ENCODE assay signal across 19 cellular contexts in genomic region chr7:151616443-151617213, GRCh38.
"Had no signal": no experiment of that assay in that cellular context is flagged by ENCODE, and none has a peak within 500 bp of the region (broad histone marks: within the 10 kb centered on the region; RNA-seq: fewer than 3 reads in every experiment).

No MANE protein-coding gene starts in this region.

- FAIRE-seq: colon, urothelium cell line had no signal

- ATAC-seq: activated CD8-positive, alpha-beta T cell treated with anti-CD3 and anti-CD28 coated beads for 36 hours; foreskin keratinocyte; psoas muscle; stimulated activated naive B cell treated with anti-CD40 and anti-IgM and Interleukin-4, amounts not matched to agents 10 μg/mL and 1 μg/mL and 100 μg/mL, for 72 hours had no signal

- H3K27ac ChIP-seq: dorsolateral prefrontal cortex, foreskin keratinocyte, psoas muscle, right lobe of liver had no signal

- DNase-seq: activated CD4-positive, alpha-beta T cell treated with anti-CD3 and anti-CD28 coated beads for 48 hours; activated CD4-positive, CD25-positive, alpha-beta regulatory T cell; activated CD8-positive, alpha-beta T cell treated with anti-CD3 and anti-CD28 coated beads for 36 hours; activated naive CD4-positive, alpha-beta T cell treated with anti-CD3 and anti-CD28 coated beads for 36 hours; activated T-cell treated with anti-CD3 and anti-CD28 coated beads, Interleukin-2, amount 50 U/mL, for 24 hours; central memory CD4-positive, alpha-beta T cell; dorsolateral prefrontal cortex; foreskin keratinocyte; hypothalamus; islet precursor cell; nucleus accumbens; psoas muscle; right lobe of liver; stimulated activated CD4-positive, alpha-beta T cell treated with anti-CD3 and anti-CD28 coated beads, Interleukin-4, amount 100 ng/mL, for 24 hours; stimulated activated naive B cell treated with anti-CD40 and anti-IgM and Interleukin-4, amounts not matched to agents 10 μg/mL and 1 μg/mL and 100 μg/mL, for 72 hours; T-helper 1 cell; T-helper 9 cell had no signal

- H3K4me3 ChIP-seq: dorsolateral prefrontal cortex, psoas muscle, right lobe of liver had no signal

- H3K36me3 ChIP-seq: right lobe of liver had no signal

- H3K9me3 ChIP-seq: psoas muscle, right lobe of liver had no signal

- H3K4me1 ChIP-seq: foreskin keratinocyte, psoas muscle, right lobe of liver had no signal

- H3K27me3 ChIP-seq: dorsolateral prefrontal cortex, foreskin keratinocyte, right lobe of liver had no signal
